ENCODE assay signal across 33 cellular contexts in genomic region chr9:133323211-133323610, GRCh38.
"Had no signal": no experiment of that assay in that cellular context is flagged by ENCODE, and none has a peak within 500 bp of the region (broad histone marks: within the 10 kb centered on the region; RNA-seq: fewer than 3 reads in every experiment).

No MANE protein-coding gene starts in this region.

- H3K4me3 Mint-ChIP-seq: activated B cell treated with CpG ODN at 0.5 μM for 24 hours; activated CD8-positive, alpha-beta T cell treated with anti-CD3 and anti-CD28 coated beads for 36 hours; activated naive CD4-positive, alpha-beta T cell treated with anti-CD3 and anti-CD28 coated beads, Interleukin-2, amount 50 U/mL, for 24 hours; activated naive CD8-positive, alpha-beta T cell treated with anti-CD3 and anti-CD28 coated beads for 36 hours; activated naive CD8-positive, alpha-beta T cell treated with anti-CD3 and anti-CD28 coated beads, Interleukin-2, amount 50 U/mL, for 24 hours; activated T-helper 1 cell treated with anti-CD3 and anti-CD28 coated beads, Interleukin-12 subunit alpha, Interleukin-12 subunit beta, Interleukin-2, Interleukin-4 antibody, amounts not matched to agents 30 ng/mL and 10 ng/mL and 1 ng/mL, durations not matched to agents 14 hours and 24 hours and 36 hours; T-helper 17 cell; T-helper 2 cell treated with Interferon-gamma antibody and Interleukin-4, amounts not matched to agents 5 μg/mL and 100 μg/mL, for 36 hours had no signal

- H3K36me3 ChIP-seq: adrenal gland, colonic mucosa, esophagus squamous epithelium, gastroesophageal sphincter, WERI-Rb-1 had no signal

- H3K4me1 ChIP-seq: adrenal gland, body of pancreas, colonic mucosa, esophagus squamous epithelium, gastroesophageal sphincter had no signal

- H3K4me1 Mint-ChIP-seq: activated B cell treated with CpG ODN at 0.5 μM for 24 hours; activated naive CD4-positive, alpha-beta T cell treated with anti-CD3 and anti-CD28 coated beads, Interleukin-2, amount 50 U/mL, for 24 hours; activated naive CD8-positive, alpha-beta T cell treated with anti-CD3 and anti-CD28 coated beads, Interleukin-2, amount 50 U/mL, for 24 hours; T-helper 17 cell had no signal

- H3K27ac Mint-ChIP-seq: activated B cell treated with CpG ODN at 0.5 μM for 24 hours; activated CD8-positive, alpha-beta T cell treated with anti-CD3 and anti-CD28 coated beads for 36 hours; activated naive CD8-positive, alpha-beta T cell treated with anti-CD3 and anti-CD28 coated beads for 36 hours; activated naive CD8-positive, alpha-beta T cell treated with anti-CD3 and anti-CD28 coated beads, Interleukin-2, amount 50 U/mL, for 24 hours; activated T-helper 1 cell treated with anti-CD3 and anti-CD28 coated beads, Interleukin-12 subunit alpha, Interleukin-12 subunit beta, Interleukin-2, Interleukin-4 antibody, amounts not matched to agents 30 ng/mL and 10 ng/mL and 1 ng/mL, durations not matched to agents 14 hours and 24 hours and 36 hours; activated T-helper 2 cell treated with anti-CD3 and anti-CD28 coated beads, Interferon-gamma antibody, Interleukin-2, Interleukin-4, amounts not matched to agents 10 μg/mL and 5 μg/mL and 100 μg/mL, durations not matched to agents 14 hours and 24 hours and 36 hours; T-helper 17 cell; T-helper 2 cell treated with Interferon-gamma antibody and Interleukin-4, amounts not matched to agents 5 μg/mL and 100 μg/mL, for 36 hours had no signal

- H3K36me3 Mint-ChIP-seq: activated naive CD4-positive, alpha-beta T cell treated with anti-CD3 and anti-CD28 coated beads, Interleukin-2, amount 50 U/mL, for 24 hours; activated naive CD8-positive, alpha-beta T cell treated with anti-CD3 and anti-CD28 coated beads for 36 hours had no signal

- H3K27me3 ChIP-seq: adrenal gland, body of pancreas, colonic mucosa, esophagus squamous epithelium, gastroesophageal sphincter had no signal

- DNase-seq: activated B cell treated with CpG ODN at 0.5 μM for 24 hours; activated CD4-positive, alpha-beta T cell treated with anti-CD3 and anti-CD28 coated beads for 48 hours; activated CD4-positive, alpha-beta T cell treated with anti-CD3 and anti-CD28 coated beads, Interleukin-2, amount 50 U/mL, for 1 hour; activated CD4-positive, alpha-beta T cell treated with anti-CD3 and anti-CD28 coated beads, Interleukin-2, amount 50 U/mL, for 48 hours; activated CD8-positive, alpha-beta memory T cell treated with anti-CD3 and anti-CD28 coated beads for 24 hours; activated CD8-positive, alpha-beta memory T cell treated with anti-CD3 and anti-CD28 coated beads, Interleukin-2, amount 50 U/mL, for 4 hours; activated CD8-positive, alpha-beta T cell treated with anti-CD3 and anti-CD28 coated beads for 36 hours; activated gamma-delta T cell treated with Interleukin-2 at 50 U/mL for 16 hours; activated naive CD4-positive, alpha-beta T cell treated with Interleukin-2 at 50 U/mL for 16 hours; activated naive CD8-positive, alpha-beta T cell treated with anti-CD3 and anti-CD28 coated beads for 36 hours; activated naive CD8-positive, alpha-beta T cell treated with anti-CD3 and anti-CD28 coated beads, Interleukin-2, amount 50 U/mL, for 24 hours; activated T-cell treated with anti-CD3 and anti-CD28 coated beads, Interleukin-2, amount 50 U/mL, for 1 hour; activated T-cell treated with anti-CD3 and anti-CD28 coated beads, Interleukin-2, amount 50 U/mL, for 48 hours; amygdala; body of pancreas; central memory CD4-positive, alpha-beta T cell; cerebellar nuclear complex; colonic mucosa; effector CD8-positive, alpha-beta T cell; esophagus squamous epithelium; foreskin melanocyte; T-helper 1 cell; T-helper 17 cell; T1000 had no signal

- ATAC-seq: activated CD4-positive, CD25-positive, alpha-beta regulatory T cell treated with anti-CD3 and anti-CD28 coated beads, Interleukin-2, amount 50 U/mL, for 24 hours; activated CD8-positive, alpha-beta T cell treated with anti-CD3 and anti-CD28 coated beads for 36 hours; activated naive CD8-positive, alpha-beta T cell treated with anti-CD3 and anti-CD28 coated beads, Interleukin-2, amount 50 U/mL, for 24 hours; body of pancreas; gastroesophageal sphincter; T-helper 17 cell had no signal

- H3K4me3 ChIP-seq: adrenal gland, body of pancreas, colonic mucosa, esophagus squamous epithelium, gastroesophageal sphincter had no signal

- H3K9me3 ChIP-seq: adrenal gland, body of pancreas, colonic mucosa, esophagus squamous epithelium, gastroesophageal sphincter had no signal

- H3K27me3 Mint-ChIP-seq: activated B cell treated with CpG ODN at 0.5 μM for 24 hours; activated CD8-positive, alpha-beta T cell treated with anti-CD3 and anti-CD28 coated beads for 36 hours; activated naive CD4-positive, alpha-beta T cell treated with anti-CD3 and anti-CD28 coated beads, Interleukin-2, amount 50 U/mL, for 24 hours; activated naive CD8-positive, alpha-beta T cell treated with anti-CD3 and anti-CD28 coated beads for 36 hours; activated naive CD8-positive, alpha-beta T cell treated with anti-CD3 and anti-CD28 coated beads, Interleukin-2, amount 50 U/mL, for 24 hours had no signal

- H3K9me3 Mint-ChIP-seq: activated B cell treated with CpG ODN at 0.5 μM for 24 hours; activated CD8-positive, alpha-beta T cell treated with anti-CD3 and anti-CD28 coated beads for 36 hours; activated naive CD4-positive, alpha-beta T cell treated with anti-CD3 and anti-CD28 coated beads, Interleukin-2, amount 50 U/mL, for 24 hours; activated naive CD8-positive, alpha-beta T cell treated with anti-CD3 and anti-CD28 coated beads for 36 hours; activated naive CD8-positive, alpha-beta T cell treated with anti-CD3 and anti-CD28 coated beads, Interleukin-2, amount 50 U/mL, for 24 hours; activated T-helper 1 cell treated with anti-CD3 and anti-CD28 coated beads, Interleukin-12 subunit alpha, Interleukin-12 subunit beta, Interleukin-2, Interleukin-4 antibody, amounts not matched to agents 30 ng/mL and 10 ng/mL and 1 ng/mL, durations not matched to agents 14 hours and 24 hours and 36 hours; activated T-helper 2 cell treated with anti-CD3 and anti-CD28 coated beads, Interferon-gamma antibody, Interleukin-2, Interleukin-4, amounts not matched to agents 10 μg/mL and 5 μg/mL and 100 μg/mL, durations not matched to agents 14 hours and 24 hours and 36 hours; T-helper 2 cell treated with Interferon-gamma antibody and Interleukin-4, amounts not matched to agents 5 μg/mL and 100 μg/mL, for 36 hours had no signal

- H3K27ac ChIP-seq: adrenal gland, body of pancreas, colonic mucosa, epithelial cell of prostate, esophagus squamous epithelium, gastroesophageal sphincter, WERI-Rb-1 had no signal
